In the genomic region with DNA sequence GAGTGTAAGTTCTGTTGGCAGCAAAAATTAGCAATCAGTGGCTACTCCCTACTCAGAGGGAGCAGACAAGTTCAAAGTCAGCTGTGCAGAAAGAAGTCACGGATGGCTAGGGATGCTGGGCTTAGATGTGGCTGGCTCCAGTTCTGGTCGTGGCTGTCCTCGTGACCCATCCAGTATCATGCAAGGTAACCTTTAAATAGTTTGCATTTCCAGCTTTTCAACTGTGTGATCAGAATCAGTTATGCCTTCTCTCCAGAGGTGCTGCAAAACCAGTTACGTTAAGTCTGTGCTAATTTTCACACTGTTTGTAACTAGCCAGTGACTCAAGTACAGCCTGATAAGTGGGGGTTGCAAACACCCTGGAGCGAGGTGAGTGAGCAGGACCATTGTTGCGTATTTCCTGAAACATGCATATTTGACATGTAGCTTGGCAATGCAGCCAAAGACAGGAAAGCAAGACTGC, we compare ENCODE assay signal across 18 cellular contexts.
DNase-seq lines count a peak whose midpoint lies in the region; ATAC-seq and TF ChIP-seq lines count a peak whose summit lies in the region.
"Had no signal": no experiment of that assay in that cellular context is flagged by ENCODE, and none has a peak within 500 bp of the region (broad histone marks: within the 10 kb centered on the region; RNA-seq: fewer than 3 reads in every experiment).

No MANE protein-coding gene starts in this region.

- H3K9me3 Mint-ChIP-seq in Calu3 (ENCODE audit: low read depth, unreplicated experiment): peaks cover 2% of the 10 kb centered on the region
- H3K9me3 Mint-ChIP-seq in stimulated activated naive CD8-positive, alpha-beta T cell treated with anti-CD3 and anti-CD28 coated beads, Interleukin-15, amount 100 ng/mL, for 72 hours: peaks cover 0 to 16% of the 10 kb centered on the region in 2 donors
- H3K9me3 Mint-ChIP-seq: activated CD4-positive, alpha-beta memory T cell treated with anti-CD3 and anti-CD28 coated beads for 36 hours had no signal

- H3K4me3 Mint-ChIP-seq in Calu3 (ENCODE audit: low read depth, unreplicated experiment): no peak overlapping the region
- no peak overlapping the region for H3K4me3 Mint-ChIP-seq in stimulated activated naive CD8-positive, alpha-beta T cell treated with anti-CD3 and anti-CD28 coated beads, Interleukin-15, amount 100 ng/mL, for 72 hours
- H3K4me3 Mint-ChIP-seq: activated CD4-positive, alpha-beta memory T cell treated with anti-CD3 and anti-CD28 coated beads for 36 hours; neural progenitor cell had no signal

- H3K4me1 Mint-ChIP-seq in Calu3 (ENCODE audit: low read depth, unreplicated experiment): no peaks in the 10 kb centered on the region
- H3K4me1 Mint-ChIP-seq in stimulated activated naive CD8-positive, alpha-beta T cell treated with anti-CD3 and anti-CD28 coated beads, Interleukin-15, amount 100 ng/mL, for 72 hours: no peaks in the 10 kb centered on the region

- CTCF ChIA-PET in Calu3 (lab: Charles Lee): no interaction called here

- H3K27ac Mint-ChIP-seq in Calu3 (ENCODE audit: unreplicated experiment): no peak overlapping the region
- H3K27ac Mint-ChIP-seq in stimulated activated naive CD8-positive, alpha-beta T cell treated with anti-CD3 and anti-CD28 coated beads, Interleukin-15, amount 100 ng/mL, for 72 hours: no peak overlapping the region
- H3K27ac Mint-ChIP-seq: activated CD4-positive, alpha-beta memory T cell treated with anti-CD3 and anti-CD28 coated beads for 36 hours; neural progenitor cell had no signal

- no peaks in the 10 kb centered on the region for H3K27me3 Mint-ChIP-seq in Calu3 (ENCODE audit: unreplicated experiment)
- peaks cover 7% of the 10 kb centered on the region for H3K27me3 Mint-ChIP-seq in stimulated activated naive CD8-positive, alpha-beta T cell treated with anti-CD3 and anti-CD28 coated beads, Interleukin-15, amount 100 ng/mL, for 72 hours

- H3K4me3 ChIP-seq in GM12864 (ENCODE audit: low read depth, low read length): no peak overlapping the region
- H3K4me3 ChIP-seq: neural progenitor cell, uterus had no signal

- ATAC-seq in GM21737 (IDR thresholded peaks at IDR 0.05; ENCODE audit: unreplicated experiment): peak; percentile 71
- no peak for ATAC-seq in stimulated activated naive CD8-positive, alpha-beta T cell treated with anti-CD3 and anti-CD28 coated beads, Interleukin-15, amount 100 ng/mL, for 72 hours
- ATAC-seq: Panc1 had no signal

- intact Hi-C loops in Calu3 (cut with micrococcal nuclease; ENCODE audit: unreplicated experiment): no loop called here

- H3K36me3 Mint-ChIP-seq in Calu3 (ENCODE audit: insufficient read depth, unreplicated experiment): no peaks in the 10 kb centered on the region
- H3K36me3 Mint-ChIP-seq: activated CD4-positive, alpha-beta memory T cell treated with anti-CD3 and anti-CD28 coated beads for 36 hours; neural progenitor cell had no signal

- BruUV-seq in Calu3 (replicated peaks; lab: Mats Ljungman, UMichigan): no TSS peak

- TF ChIP-seq CTCF in GM12864 (IDR thresholded peaks at IDR 0.05; ENCODE audit: low read depth, low read length, missing control alignments) (no peak), Calu3 (IDR thresholded peaks at IDR 0.05; ENCODE audit: unreplicated experiment) (no peak)

- DNase-seq in GM12864 (ENCODE audit: low read depth): peak; percentile 36
- DNase-seq in HPDE6-E6E7 (ENCODE audit: extremely low spot score): peak; percentile 36
- peak; percentile 44 for DNase-seq in iris pigment epithelial cell (ENCODE audit: low read depth)
- DNase-seq in Calu3: no peak
- DNase-seq in GOT3 (lab: John Stamatoyannopoulos, UW): no peak
- DNase-seq in stimulated activated naive CD8-positive, alpha-beta T cell treated with anti-CD3 and anti-CD28 coated beads, Interleukin-15, amount 100 ng/mL, for 72 hours: no peak
- no peak for DNase-seq in activated CD8-positive, alpha-beta memory T cell treated with anti-CD3 and anti-CD28 coated beads for 24 hours
- DNase-seq: activated CD4-positive, alpha-beta memory T cell treated with anti-CD3 and anti-CD28 coated beads for 36 hours; cerebellar nuclear complex; left cardiac atrium; NCI-H1048; NCI-H2227 treated with DMSO at 0.1 percent for 48 hours; stimulated activated CD8-positive, alpha-beta memory T cell treated with anti-CD3 and anti-CD28 coated beads, Interleukin-4, amount 100 ng/mL, for 48 hours; T-helper 9 cell; uterus had no signal

Comparison
In these comparisons a context has a peak if more than half of its experiments do, and no peak if none do; other contexts are left out.
1. DNase-seq: peak in GM12864 (single experiment), HPDE6-E6E7 (single experiment) and iris pigment epithelial cell (single experiment); none in Calu3 (single experiment), GOT3 (single experiment), stimulated activated naive CD8-positive, alpha-beta T cell treated with anti-CD3 and anti-CD28 coated beads, Interleukin-15, amount 100 ng/mL, for 72 hours (0 of 2) and activated CD8-positive, alpha-beta memory T cell treated with anti-CD3 and anti-CD28 coated beads for 24 hours (single experiment).